In genomic region chr12:21500786-21501257, GRCh38 we compare ENCODE assay signal across 8 cellular contexts. TPM values are rescaled to one million over a fixed set of nuclear protein-coding genes. Genes with fewer than 3 reads are reported as not detected.
DNase-seq lines count a peak whose midpoint lies in the region; ATAC-seq, FAIRE-seq and TF ChIP-seq lines count a peak whose summit lies in the region.

No MANE protein-coding gene starts in this region.

- no peak for TF ChIP-seq RAD21 in H1 (IDR thresholded peaks at IDR 0.05 in 1 of 2, conservative IDR thresholded peaks at IDR 0.05 in 1 of 2; ENCODE audit: low read depth in 2 of 2, low read length in 2 of 2)

- no peak overlapping the region for H3K18ac ChIP-seq in H1 (ENCODE audit: extremely low read depth, low read length)

- no peak overlapping the region for H2AK5ac ChIP-seq in H1 (ENCODE audit: low read depth, low read length)

- peak overlapping the region; percentile 71; the same call in 1 of the 2 replicates for H2AFZ ChIP-seq in H1 (ENCODE audit: low read length)

- H4K20me1 ChIP-seq in H1 (replicated peaks in 1 of 2; ENCODE audit: control insufficient read depth in 1 of 2, insufficient read depth in 2 of 2, low read length in 2 of 2): peaks cover 0 to 2% of the 10 kb centered on the region in 2 experiments

- H2BK15ac ChIP-seq in H1 (ENCODE audit: low read length): no peak overlapping the region

- H3K4me2 ChIP-seq in H1 (ENCODE audit: insufficient read depth in 1 of 2, low read depth in 2 of 2, low read length in 2 of 2): peak overlapping the region; percentile 81 to 91

- no peak overlapping the region; the same call in 1 of the 2 replicates for H2BK5ac ChIP-seq in H1 (ENCODE audit: low read depth, low read length)

- DNase-seq in H1 (ENCODE audit: low read depth in 1 of 2, low spot score in 2 of 2) (no peak), gastrocnemius medialis (no peak), sciatic nerve (ENCODE audit: low spot score) (no peak), activated gamma-delta T cell treated with Interleukin-2 at 50 U/mL for 16 hours (no peak), COR-L47 (lab: John Stamatoyannopoulos, UW) (no peak), NCI-H187 (lab: John Stamatoyannopoulos, UW) (no peak)

- H3K23me2 ChIP-seq in H1 (ENCODE audit: low read depth, low read length): peaks cover 7% of the 10 kb centered on the region

- WGBS in H1 (ENCODE audit: extremely low coverage in 1 of 2, insufficient coverage in 1 of 2, insufficient read length in 1 of 2, insufficient replicate concordance in 2 of 2, low coverage in 1 of 2, low lambda C conversion rate in 2 of 2, missing lambda C conversion rate in 1 of 2), 2 experiments: 20% methylated on average over 8 of the region's 8 CpGs; no CpG with 5 or more reads in 1 of the 2 experiments

- peak; percentile 3 for ATAC-seq in GM19328 (IDR thresholded peaks at IDR 0.05; ENCODE audit: unreplicated experiment)
- no peak for ATAC-seq in gastrocnemius medialis
- ATAC-seq in sciatic nerve: no peak

- H2BK20ac ChIP-seq in H1 (ENCODE audit: low read length): no peak overlapping the region

- no peak overlapping the region for H4K91ac ChIP-seq in H1 (replicated peaks; ENCODE audit: insufficient read length, low read length)

- no peak overlapping the region for H2BK12ac ChIP-seq in H1 (ENCODE audit: low read depth, low read length)

- H3K27me3 ChIP-seq in HUES48 (ENCODE audit: control insufficient read depth, insufficient read depth, low read length) (no peaks in the 10 kb centered on the region), H1 (replicated peaks in 1 of 4; ENCODE audit: control insufficient read depth in 3 of 4, extremely low read depth in 1 of 4, insufficient read depth in 3 of 4, low read length in 3 of 4) (no peaks in the 10 kb centered on the region), gastrocnemius medialis (no peaks in the 10 kb centered on the region)

- POLR2A ChIA-PET in H1 (lab: Charles Lee; ENCODE audit: partially characterized antibody): interaction anchor here (0.7 to 2.6 kb wide), 18 partner anchors 9 to 200 kb away, joined by 3 to 23 read pairs (median 4); partner anchors contain the start of genes LDHB and SPX

- no peak for TF ChIP-seq EP300 in H1 (IDR thresholded peaks at IDR 0.05; ENCODE audit: borderline replicate concordance in 1 of 2, low read depth in 2 of 2, low read length in 2 of 2)

- TF ChIP-seq POLR2A in H1 (IDR thresholded peaks at IDR 0.05; ENCODE audit: control extremely low read depth in 1 of 2, low read depth in 2 of 2, low read length in 2 of 2) (no peak), gastrocnemius medialis (IDR thresholded peaks at IDR 0.05) (no peak)

- H3K9me3 ChIP-seq in HUES48 (ENCODE audit: control insufficient read depth, insufficient read depth, low read length) (no peaks in the 10 kb centered on the region), H1 (ENCODE audit: insufficient read depth in 2 of 2, low read depth in 1 of 2, low read length in 1 of 2) (no peaks in the 10 kb centered on the region), gastrocnemius medialis (no peaks in the 10 kb centered on the region)

- no peak overlapping the region for H3K4ac ChIP-seq in H1 (replicated peaks; ENCODE audit: insufficient read length, low read depth, low read length)

- no peak overlapping the region for H3K23ac ChIP-seq in H1 (ENCODE audit: insufficient read length)

- peak overlapping the region; percentile 68 for H3K9ac ChIP-seq in HUES48 (ENCODE audit: low read depth, low read length)
- H3K9ac ChIP-seq in H1 (replicated peaks in 1 of 4; ENCODE audit: extremely low read depth in 1 of 4, low read depth in 3 of 4, low read length in 3 of 4): peak overlapping the region; percentile 85 to 95 (median 87)

- H3K14ac ChIP-seq in H1 (ENCODE audit: insufficient read length): no peak overlapping the region

- H3K4me3 ChIP-seq in HUES48 (ENCODE audit: low read depth, low read length): peak overlapping the region; percentile 81
- peak overlapping the region; percentile 72 to 93 (median 84) for H3K4me3 ChIP-seq in H1 (ENCODE audit: extremely low read depth in 1 of 4, insufficient read depth in 2 of 4, low read depth in 3 of 4, low read length in 4 of 4)
- H3K4me3 ChIP-seq in gastrocnemius medialis: peak overlapping the region; percentile 89 to 99 (median 97)

- no peak overlapping the region for H4K5ac ChIP-seq in H1 (ENCODE audit: insufficient read length, low read depth, low read length)

- peaks cover 9 to 51% of the 10 kb centered on the region in 2 experiments; a peak in 3 of 4 replicates for H3K79me2 ChIP-seq in H1 (ENCODE audit: control insufficient read depth in 1 of 2, insufficient read depth in 2 of 2, low read length in 2 of 2)

- peaks cover 4% of the 10 kb centered on the region for H3K79me1 ChIP-seq in H1 (ENCODE audit: low read depth, low read length)

- CTCF ChIA-PET in H1 (lab: Charles Lee; ENCODE audit: partially characterized antibody): no interaction called here

- H3K36me3 ChIP-seq in HUES48 (ENCODE audit: control insufficient read depth, insufficient read depth, low read length): peaks cover 32% of the 10 kb centered on the region
- peaks cover 2 to 22% (median 13%) of the 10 kb centered on the region in 4 experiments; a peak in 6 of 8 replicates for H3K36me3 ChIP-seq in H1 (ENCODE audit: control insufficient read depth in 2 of 4, insufficient read depth in 4 of 4, low read length in 3 of 4)
- peaks cover 0 to 31% of the 10 kb centered on the region in 2 donors for H3K36me3 ChIP-seq in gastrocnemius medialis

- intact Hi-C loops in gastrocnemius medialis (cut with DNase I; ENCODE audit: low total_unique reads) (loop anchor here (1.0 to 2.0 kb wide), 4 partner anchors 64 to 546 kb away; partner anchors contain the start of genes CMAS, LDHB and PYROXD1), sciatic nerve (cut with DNase I) (no loop called here)

- H3K27ac ChIP-seq in HUES48 (ENCODE audit: low read depth, low read length): peak overlapping the region; percentile 88
- H3K27ac ChIP-seq in H1 (ENCODE audit: low read depth, low read length): 0 out of 2 replicates have a peak overlapping the region, but pooled peaks have one; percentile 74
- peak overlapping the region; percentile 85 to 91 (median 88) for H3K27ac ChIP-seq in gastrocnemius medialis

- H2BK120ac ChIP-seq in H1 (replicated peaks; ENCODE audit: low read depth, low read length): no peak overlapping the region

- TF ChIP-seq CTCF in H1 (IDR thresholded peaks at IDR 0.05; ENCODE audit: control extremely low read depth in 1 of 3, insufficient read depth in 1 of 3, low read depth in 1 of 3, low read length in 3 of 3) (no peak), gastrocnemius medialis (IDR thresholded peaks at IDR 0.05 in 4 of 5, conservative IDR thresholded peaks at IDR 0.05 in 1 of 5) (no peak)

- in situ Hi-C loops in gastrocnemius medialis (cut with MboI; ENCODE audit: low sequenced_read_pairs in 4 of 4): loop anchor here in 1 of 4 donors (10.0 kb wide), 1 partner anchor 154 kb away; the partner anchor contains the start of gene LDHB

- H3K56ac ChIP-seq in H1 (replicated peaks; ENCODE audit: insufficient read length, low read depth, low read length): no peak overlapping the region

- peaks cover 9% of the 10 kb centered on the region for H3K4me1 ChIP-seq in HUES48 (ENCODE audit: control insufficient read depth, insufficient read depth, low read length)
- H3K4me1 ChIP-seq in H1 (replicated peaks in 1 of 4; ENCODE audit: control insufficient read depth in 3 of 4, insufficient read depth in 4 of 4, low read length in 3 of 4): peaks cover 0 to 6% (median 2%) of the 10 kb centered on the region in 4 experiments; a peak in 4 of 7 replicates
- peaks cover 42 to 45% of the 10 kb centered on the region in 2 donors for H3K4me1 ChIP-seq in gastrocnemius medialis

- no peak for FAIRE-seq in H1 (lab: Jason Lieb, UNC)

- H4K8ac ChIP-seq in H1 (ENCODE audit: extremely low read depth, insufficient read depth, low read length): no peak overlapping the region

TF ChIP-seq in H1, 55 proteins besides CTCF, POLR2A, EP300 and RAD21 (continues in another document):
- TF ChIP-seq ASH2L (IDR thresholded peaks at IDR 0.05; ENCODE audit: low read length) (no peak), TCF12 (IDR thresholded peaks at IDR 0.05; ENCODE audit: low read depth, low read length) (no peak), CHD2 (IDR thresholded peaks at IDR 0.05; ENCODE audit: low read length) (no peak)

RNA-seq across cellular contexts. Expression of gene RECQL, which starts 0.6 kb away (rescaled TPM):
- 37.7 and 40.3 TPM in 2 replicates for total RNA-seq in H1 (2021; fragmentation: NEBNext Ultra II Directional; extraction: Animal tissue kit (Norgen Biotek cat#: 25700))
- polyA plus RNA-seq in H1 (2011; rRNA removed): 6.6 and 8.1 TPM in 2 replicates
- 14.2 TPM for polyA plus RNA-seq in H1 (2011; cell fraction: cytosol; rRNA removed)
- polyA plus RNA-seq in H1 (2011; cell fraction: nucleus; rRNA removed): 8.6 TPM
- polyA plus RNA-seq in H1 (2012, experiment 1 of 2): 21.1 to 37.3 TPM (median 25.6 TPM) in 4 replicates
- polyA plus RNA-seq in H1 (2012, experiment 2 of 2): 2.3 TPM
- 41.2 TPM for polyA plus RNA-seq in H1 (2013, experiment 1 of 2)
- 39.9 TPM for polyA plus RNA-seq in H1 (2013, experiment 2 of 2)
- polyA minus RNA-seq in H1 (2011; rRNA and poly(A)+ RNA removed): 15.3 and 22.7 TPM in 2 replicates
- polyA minus RNA-seq in H1 (2011; cell fraction: cytosol; rRNA and poly(A)+ RNA removed): 12.6 TPM
- 25.6 TPM for polyA minus RNA-seq in H1 (2011; cell fraction: nucleus; rRNA and poly(A)+ RNA removed)
- total RNA-seq in gastrocnemius medialis (10 to 100 TPM; 14.0 to 32.5 (median 22.3) TPM), sciatic nerve (32.7 TPM)

RNA-seq across cellular contexts. Expression of gene GOLT1B, which starts 0.8 kb away (rescaled TPM):
- total RNA-seq in H1 (2021; fragmentation: NEBNext Ultra II Directional; extraction: Animal tissue kit (Norgen Biotek cat#: 25700)): 37.4 and 38.3 TPM in 2 replicates
- polyA plus RNA-seq in H1 (2011; rRNA removed): 17.5 and 18.3 TPM in 2 replicates
- polyA plus RNA-seq in H1 (2011; cell fraction: cytosol; rRNA removed): 11.9 TPM
- polyA plus RNA-seq in H1 (2011; cell fraction: nucleus; rRNA removed): 3.2 TPM
- 27.0 to 47.7 TPM (median 34.8 TPM) in 4 replicates for polyA plus RNA-seq in H1 (2012, experiment 1 of 2)
- 3.1 TPM for polyA plus RNA-seq in H1 (2012, experiment 2 of 2)
- polyA plus RNA-seq in H1 (2013, experiment 1 of 2): 26.0 TPM
- polyA plus RNA-seq in H1 (2013, experiment 2 of 2): 32.4 TPM
- polyA minus RNA-seq in H1 (2011; rRNA and poly(A)+ RNA removed): 8.6 and 12.1 TPM in 2 replicates
- polyA minus RNA-seq in H1 (2011; cell fraction: cytosol; rRNA and poly(A)+ RNA removed): 49.5 TPM
- 17.0 TPM for polyA minus RNA-seq in H1 (2011; cell fraction: nucleus; rRNA and poly(A)+ RNA removed)
- total RNA-seq in gastrocnemius medialis (10 to 100 TPM; 14.7 to 34.3 (median 27.0) TPM), sciatic nerve (26.6 TPM)

RNA-seq across cellular contexts. Expression of gene SPX, which starts 25.3 kb away (rescaled TPM):
- total RNA-seq in H1 (2021; fragmentation: NEBNext Ultra II Directional; extraction: Animal tissue kit (Norgen Biotek cat#: 25700)): 0.29 and 1.3 TPM in 2 replicates
- polyA plus RNA-seq in H1 (2011; rRNA removed): 0.38 and 1.2 TPM in 2 replicates
- 0.81 TPM for polyA plus RNA-seq in H1 (2011; cell fraction: cytosol; rRNA removed)
- polyA plus RNA-seq in H1 (2011; cell fraction: nucleus; rRNA removed): 0.14 TPM
- polyA plus RNA-seq in H1 (2012, experiment 1 of 2): 0.24 to 0.55 TPM (median 0.40 TPM) in 4 replicates
- not detected for polyA plus RNA-seq in H1 (2012, experiment 2 of 2)
- 0.49 TPM for polyA plus RNA-seq in H1 (2013, experiment 1 of 2)
- polyA plus RNA-seq in H1 (2013, experiment 2 of 2): 0.64 TPM
- 0.34 and 0.47 TPM in 2 replicates for polyA minus RNA-seq in H1 (2011; rRNA and poly(A)+ RNA removed)
- not detected for polyA minus RNA-seq in H1 (2011; cell fraction: cytosol; rRNA and poly(A)+ RNA removed)
- 0.90 TPM for polyA minus RNA-seq in H1 (2011; cell fraction: nucleus; rRNA and poly(A)+ RNA removed)
- total RNA-seq in gastrocnemius medialis (1 to 10 TPM in 2 of 4 donors, under 1 TPM in 1, not detected in 1; 0.73 to 3.1 (median 2.4) TPM), sciatic nerve (1.3 TPM)
